35 cellular contexts compared by ENCODE assay signal in genomic region chr19:30754162-30754561, GRCh38.
"Had no signal": no experiment of that assay in that cellular context is flagged by ENCODE, and none has a peak within 500 bp of the region (broad histone marks: within the 10 kb centered on the region; RNA-seq: fewer than 3 reads in every experiment).

No MANE protein-coding gene starts in this region.

- H3K27me3 ChIP-seq: brain microvascular endothelial cell had no signal

- ATAC-seq: activated CD8-positive, alpha-beta T cell treated with anti-CD3 and anti-CD28 coated beads for 36 hours; activated T-cell treated with anti-CD3 and anti-CD28 coated beads, Interleukin-2, amount 50 U/mL, for 72 hours; activated T-helper 17 cell treated with anti-CD3 and anti-CD28 coated beads, Interleukin-2, amount 50 U/mL, for 72 hours had no signal

- H3K36me3 ChIP-seq: brain microvascular endothelial cell had no signal

- DNase-seq: activated B cell treated with CpG ODN at 0.5 μM for 24 hours; activated CD4-positive, alpha-beta T cell treated with anti-CD3 and anti-CD28 coated beads for 4 hours; activated CD4-positive, CD25-positive, alpha-beta regulatory T cell treated with anti-CD3 and anti-CD28 coated beads, Interleukin-2, amount 50 U/mL, for 72 hours; activated CD8-positive, alpha-beta T cell treated with anti-CD3 and anti-CD28 coated beads for 36 hours; activated effector memory CD4-positive, alpha-beta T cell treated with anti-CD3 and anti-CD28 coated beads, Interleukin-2, amount 50 U/mL, for 16 hours; activated naive CD4-positive, alpha-beta T cell; activated naive CD4-positive, alpha-beta T cell treated with anti-CD3 and anti-CD28 coated beads, Interleukin-2, amount 50 U/mL, for 16 hours; activated naive CD8-positive, alpha-beta T cell treated with anti-CD3 and anti-CD28 coated beads for 36 hours; activated T-cell treated with anti-CD3 and anti-CD28 coated beads, Interleukin-2, amount 50 U/mL, for 1 hour; activated T-cell treated with anti-CD3 and anti-CD28 coated beads, Interleukin-2, amount 50 U/mL, for 72 hours; amniotic stem cell; aorta; brain microvascular endothelial cell; MM.1S; MV-4-11; NCI-H1092; NCI-H1436 treated with DMSO at 0.1 percent for 48 hours; NCI-H1694 treated with DMSO at 0.1 percent for 48 hours; NCI-H2029; NCI-H2107; NCI-H2171; NCI-H510A; NCI-H526; NCI-H748 treated with DMSO at 0.1 percent for 48 hours; NK-92 treated with Interleukin-12 subunit alpha and Interleukin-12 subunit beta, amount 100 ng/mL, for 24 hours; PC-9; SHP77; SW 1271; T-helper 1 cell; T-helper 2 cell; T-helper 9 cell had no signal

- H3K27ac ChIP-seq: brain microvascular endothelial cell, KMS-11, PC-9, RWPE1, VCaP had no signal

- H3K4me3 ChIP-seq: PC-9 had no signal
